Comparison of ENCODE assay signal across 1 cellular context in the genomic region with DNA sequence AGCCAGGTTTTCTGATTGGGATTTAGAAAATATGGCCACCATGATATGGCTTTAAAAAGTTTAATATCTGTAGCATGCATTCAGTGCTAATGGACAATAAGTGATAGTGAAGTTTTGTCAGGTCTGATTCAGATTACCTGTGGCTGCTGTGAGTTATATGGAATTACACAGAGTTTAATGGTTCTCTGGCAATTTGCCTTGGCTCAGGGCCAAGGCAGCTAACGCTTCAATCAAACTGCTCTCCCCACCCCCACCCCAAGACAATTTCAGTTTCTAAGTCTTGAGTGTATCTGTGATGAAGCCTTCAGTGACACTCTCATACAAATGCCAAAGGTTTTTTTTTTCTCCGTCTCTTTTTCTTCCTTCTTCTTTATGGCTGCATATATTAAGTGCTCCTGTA.
TF ChIP-seq lines count a peak whose summit lies in the region.

No MANE protein-coding gene starts in this region.

TF ChIP-seq in GM23338, 12 proteins besides CTCF, POLR2A, EP300 and RAD21 (continued from another document):
- TF ChIP-seq, protein P1, sequence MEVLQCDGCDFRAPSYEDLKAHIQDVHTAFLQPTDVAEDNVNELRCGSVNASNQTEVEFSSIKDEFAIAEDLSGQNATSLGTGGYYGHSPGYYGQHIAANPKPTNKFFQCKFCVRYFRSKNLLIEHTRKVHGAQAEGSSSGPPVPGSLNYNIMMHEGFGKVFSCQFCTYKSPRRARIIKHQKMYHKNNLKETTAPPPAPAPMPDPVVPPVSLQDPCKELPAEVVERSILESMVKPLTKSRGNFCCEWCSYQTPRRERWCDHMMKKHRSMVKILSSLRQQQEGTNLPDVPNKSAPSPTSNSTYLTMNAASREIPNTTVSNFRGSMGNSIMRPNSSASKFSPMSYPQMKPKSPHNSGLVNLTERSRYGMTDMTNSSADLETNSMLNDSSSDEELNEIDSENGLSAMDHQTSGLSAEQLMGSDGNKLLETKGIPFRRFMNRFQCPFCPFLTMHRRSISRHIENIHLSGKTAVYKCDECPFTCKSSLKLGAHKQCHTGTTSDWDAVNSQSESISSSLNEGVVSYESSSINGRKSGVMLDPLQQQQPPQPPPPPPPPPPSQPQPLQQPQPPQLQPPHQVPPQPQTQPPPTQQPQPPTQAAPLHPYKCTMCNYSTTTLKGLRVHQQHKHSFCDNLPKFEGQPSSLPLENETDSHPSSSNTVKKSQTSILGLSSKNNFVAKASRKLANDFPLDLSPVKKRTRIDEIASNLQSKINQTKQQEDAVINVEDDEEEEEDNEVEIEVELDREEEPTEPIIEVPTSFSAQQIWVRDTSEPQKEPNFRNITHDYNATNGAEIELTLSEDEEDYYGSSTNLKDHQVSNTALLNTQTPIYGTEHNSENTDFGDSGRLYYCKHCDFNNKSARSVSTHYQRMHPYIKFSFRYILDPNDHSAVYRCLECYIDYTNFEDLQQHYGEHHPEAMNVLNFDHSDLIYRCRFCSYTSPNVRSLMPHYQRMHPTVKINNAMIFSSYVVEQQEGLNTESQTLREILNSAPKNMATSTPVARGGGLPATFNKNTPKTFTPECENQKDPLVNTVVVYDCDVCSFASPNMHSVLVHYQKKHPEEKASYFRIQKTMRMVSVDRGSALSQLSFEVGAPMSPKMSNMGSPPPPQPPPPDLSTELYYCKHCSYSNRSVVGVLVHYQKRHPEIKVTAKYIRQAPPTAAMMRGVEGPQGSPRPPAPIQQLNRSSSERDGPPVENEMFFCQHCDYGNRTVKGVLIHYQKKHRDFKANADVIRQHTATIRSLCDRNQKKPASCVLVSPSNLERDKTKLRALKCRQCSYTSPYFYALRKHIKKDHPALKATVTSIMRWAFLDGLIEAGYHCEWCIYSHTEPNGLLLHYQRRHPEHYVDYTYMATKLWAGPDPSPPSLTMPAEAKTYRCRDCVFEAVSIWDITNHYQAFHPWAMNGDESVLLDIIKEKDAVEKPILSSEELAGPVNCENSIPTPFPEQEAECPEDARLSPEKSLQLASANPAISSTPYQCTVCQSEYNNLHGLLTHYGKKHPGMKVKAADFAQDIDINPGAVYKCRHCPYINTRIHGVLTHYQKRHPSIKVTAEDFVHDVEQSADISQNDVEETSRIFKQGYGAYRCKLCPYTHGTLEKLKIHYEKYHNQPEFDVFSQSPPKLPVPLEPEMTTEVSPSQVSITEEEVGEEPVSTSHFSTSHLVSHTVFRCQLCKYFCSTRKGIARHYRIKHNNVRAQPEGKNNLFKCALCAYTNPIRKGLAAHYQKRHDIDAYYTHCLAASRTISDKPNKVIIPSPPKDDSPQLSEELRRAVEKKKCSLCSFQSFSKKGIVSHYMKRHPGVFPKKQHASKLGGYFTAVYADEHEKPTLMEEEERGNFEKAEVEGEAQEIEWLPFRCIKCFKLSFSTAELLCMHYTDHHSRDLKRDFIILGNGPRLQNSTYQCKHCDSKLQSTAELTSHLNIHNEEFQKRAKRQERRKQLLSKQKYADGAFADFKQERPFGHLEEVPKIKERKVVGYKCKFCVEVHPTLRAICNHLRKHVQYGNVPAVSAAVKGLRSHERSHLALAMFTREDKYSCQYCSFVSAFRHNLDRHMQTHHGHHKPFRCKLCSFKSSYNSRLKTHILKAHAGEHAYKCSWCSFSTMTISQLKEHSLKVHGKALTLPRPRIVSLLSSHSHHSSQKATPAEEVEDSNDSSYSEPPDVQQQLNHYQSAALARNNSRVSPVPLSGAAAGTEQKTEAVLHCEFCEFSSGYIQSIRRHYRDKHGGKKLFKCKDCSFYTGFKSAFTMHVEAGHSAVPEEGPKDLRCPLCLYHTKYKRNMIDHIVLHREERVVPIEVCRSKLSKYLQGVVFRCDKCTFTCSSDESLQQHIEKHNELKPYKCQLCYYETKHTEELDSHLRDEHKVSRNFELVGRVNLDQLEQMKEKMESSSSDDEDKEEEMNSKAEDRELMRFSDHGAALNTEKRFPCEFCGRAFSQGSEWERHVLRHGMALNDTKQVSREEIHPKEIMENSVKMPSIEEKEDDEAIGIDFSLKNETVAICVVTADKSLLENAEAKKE (CRISPR knock-in tag; IDR thresholded peaks at IDR 0.05) = no peak
- TF ChIP-seq ZNF114 (CRISPR knock-in tag; IDR thresholded peaks at IDR 0.05) = no peak
- no peak for TF ChIP-seq ZNF331 (CRISPR knock-in tag; IDR thresholded peaks at IDR 0.05; ENCODE audit: low read depth)
- no peak for TF ChIP-seq EZH2 (IDR thresholded peaks at IDR 0.05; ENCODE audit: low read depth, unreplicated experiment)
- TF ChIP-seq, protein P2, sequence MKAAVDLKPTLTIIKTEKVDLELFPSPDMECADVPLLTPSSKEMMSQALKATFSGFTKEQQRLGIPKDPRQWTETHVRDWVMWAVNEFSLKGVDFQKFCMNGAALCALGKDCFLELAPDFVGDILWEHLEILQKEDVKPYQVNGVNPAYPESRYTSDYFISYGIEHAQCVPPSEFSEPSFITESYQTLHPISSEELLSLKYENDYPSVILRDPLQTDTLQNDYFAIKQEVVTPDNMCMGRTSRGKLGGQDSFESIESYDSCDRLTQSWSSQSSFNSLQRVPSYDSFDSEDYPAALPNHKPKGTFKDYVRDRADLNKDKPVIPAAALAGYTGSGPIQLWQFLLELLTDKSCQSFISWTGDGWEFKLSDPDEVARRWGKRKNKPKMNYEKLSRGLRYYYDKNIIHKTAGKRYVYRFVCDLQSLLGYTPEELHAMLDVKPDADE (IDR thresholded peaks at IDR 0.05) = no peak
